ENCODE assay signal across 8 cellular contexts in the genomic region with DNA sequence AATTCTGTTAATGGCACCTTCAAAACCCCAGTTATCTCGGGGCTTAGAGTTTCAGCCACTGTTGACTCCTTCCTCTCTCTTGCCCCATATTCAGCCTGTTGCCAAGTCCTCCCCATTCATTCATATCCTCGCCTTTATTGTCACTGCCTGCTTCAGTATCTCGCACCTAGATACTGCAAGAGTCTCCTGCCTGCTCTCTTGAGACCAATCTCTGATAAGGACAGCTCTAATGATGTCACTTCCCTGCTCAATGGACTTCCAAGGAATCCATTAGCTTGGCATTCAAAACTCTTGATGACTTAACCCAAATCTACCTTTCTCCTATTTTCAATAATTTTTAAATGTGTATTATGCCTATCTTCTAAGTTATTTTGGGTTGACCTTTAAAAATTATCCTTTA. TPM values are rescaled to one million over a fixed set of nuclear protein-coding genes. Genes with fewer than 3 reads are reported as not detected.
DNase-seq lines count a peak whose midpoint lies in the region; ATAC-seq and TF ChIP-seq lines count a peak whose summit lies in the region.

No MANE protein-coding gene starts in this region.

- H3K4me3 ChIP-seq in AG10803 (ENCODE audit: low read length) = peak overlapping the region; percentile 71
- H3K4me3 ChIP-seq in Jurkat, Clone E6-1 (ENCODE audit: low read length) = peak overlapping the region; percentile 69

- no peak overlapping the region for H3K27ac Mint-ChIP-seq in chondrocyte (ENCODE audit: unreplicated experiment)
- H3K27ac Mint-ChIP-seq in naive B cell = peak overlapping the region in 2 of 6 donors; percentile 75 to 92

- H3K27me3 Mint-ChIP-seq in chondrocyte (ENCODE audit: low read depth) = no peaks in the 10 kb centered on the region
- H3K27me3 Mint-ChIP-seq in naive B cell = peaks cover 0 to 25% (median 0%) of the 10 kb centered on the region in 3 donors

- H3K36me3 Mint-ChIP-seq in chondrocyte (ENCODE audit: low read depth) (peaks cover 2% of the 10 kb centered on the region), naive B cell (peaks cover 0 to 4% of the 10 kb centered on the region in 2 donors)

- H3K9me3 Mint-ChIP-seq in chondrocyte (ENCODE audit: low read depth) = peaks cover 6% of the 10 kb centered on the region
- peaks cover 0 to 1% (median 0%) of the 10 kb centered on the region in 7 donors for H3K9me3 Mint-ChIP-seq in naive B cell

- no peak for TF ChIP-seq CTCF in AG10803 (conservative IDR thresholded peaks at IDR 0.05; ENCODE audit: low read length)
- TF ChIP-seq CTCF in chondrocyte (IDR thresholded peaks at IDR 0.05) = no peak

- H3K4me3 Mint-ChIP-seq in chondrocyte (ENCODE audit: unreplicated experiment) = peak overlapping the region; percentile 92
- peak overlapping the region; percentile 18 to 97 (median 92) for H3K4me3 Mint-ChIP-seq in naive B cell

- no peak for DNase-seq in AG10803 (ENCODE audit: low read depth)
- DNase-seq in Jurkat, Clone E6-1 (ENCODE audit: low read depth, low spot score) = no peak
- DNase-seq in chondrocyte (ENCODE audit: low spot score) = no peak
- DNase-seq in naive B cell = no peak
- no peak for DNase-seq in midbrain (lab: John Stamatoyannopoulos, UW)
- DNase-seq in NCI-H748 treated with DMSO at 0.1 percent for 48 hours (lab: John Stamatoyannopoulos, UW) = no peak
- DNase-seq in UCSD-AML1 (lab: John Stamatoyannopoulos, UW; ENCODE audit: unreplicated experiment) = no peak

- no peak for ATAC-seq in naive B cell (ENCODE audit: low read depth in 2 of 2)
- ATAC-seq in HG02970 (IDR thresholded peaks at IDR 0.05; ENCODE audit: low FRiP score, unreplicated experiment) = no peak

- peaks cover 4% of the 10 kb centered on the region for H3K4me1 Mint-ChIP-seq in chondrocyte (ENCODE audit: low read depth)
- H3K4me1 Mint-ChIP-seq in naive B cell = peaks cover 12 to 27% (median 15%) of the 10 kb centered on the region in 3 donors

RNA-seq across cellular contexts. Expression of a gene that starts 1.1 kb away (rescaled TPM):
- 121 TPM for polyA plus RNA-seq in Jurkat, Clone E6-1 (2012; ENCODE audit: insufficient read depth, insufficient read length)
- 69.5 to 72.5 TPM (median 71.6 TPM) in 3 replicates for total RNA-seq in chondrocyte
- 10 to 100 TPM; 61.8 to 98.9 (median 75.6) TPM for polyA plus RNA-seq in naive B cell (ENCODE audit: low read depth in 6 of 6)

RNA-seq across cellular contexts. Expression of a gene that starts 8.0 kb away (rescaled TPM):
- 28.1 TPM for polyA plus RNA-seq in Jurkat, Clone E6-1 (2012; ENCODE audit: insufficient read depth, insufficient read length)
- 17.1 to 20.3 TPM (median 19.2 TPM) in 3 replicates for total RNA-seq in chondrocyte
- 10 to 100 TPM in 5 of 6 donors, 1 to 10 TPM in 1; 5.3 to 26.8 (median 20.7) TPM for polyA plus RNA-seq in naive B cell (ENCODE audit: low read depth in 6 of 6)

RNA-seq across cellular contexts. Expression of a gene that starts 33.0 kb away (rescaled TPM):
- polyA plus RNA-seq in Jurkat, Clone E6-1 (2012; ENCODE audit: insufficient read depth, insufficient read length) = 14.3 TPM
- 7.8 to 8.3 TPM (median 8.0 TPM) in 3 replicates for total RNA-seq in chondrocyte
- 1 to 10 TPM; 4.2 to 9.4 (median 7.1) TPM for polyA plus RNA-seq in naive B cell (ENCODE audit: low read depth in 6 of 6)
